ENCODE assay signal across 16 cellular contexts in genomic region chr18:49756135-49756534, GRCh38. TPM values are rescaled to one million over a fixed set of nuclear protein-coding genes. Genes with fewer than 3 reads are reported as not detected.
DNase-seq lines count a peak whose midpoint lies in the region; ATAC-seq and TF ChIP-seq lines count a peak whose summit lies in the region.
"Had no signal": no experiment of that assay in that cellular context is flagged by ENCODE, and none has a peak within 500 bp of the region (broad histone marks: within the 10 kb centered on the region; RNA-seq: fewer than 3 reads in every experiment).

No MANE protein-coding gene starts in this region.

- intact Hi-C loops in IMR-90 (cut with micrococcal nuclease): no loop called here
- intact Hi-C loops in posterior vena cava (cut with DNase I): no loop called here

- no peak overlapping the region for H3K4ac ChIP-seq in IMR-90 (ENCODE audit: low read depth, low read length)

- H3K36me3 ChIP-seq in IMR-90 (ENCODE audit: control insufficient read depth, insufficient read depth, low read length): no peaks in the 10 kb centered on the region
- H3K36me3 ChIP-seq: BLaER1 treated with 17β-estradiol and CSF1 and Interleukin-3, amounts not matched to agents 10 nM and 100 nM; HAP-1 had no signal

- peaks cover 8 to 20% (median 14%) of the 10 kb centered on the region in 4 donors for H3K4me1 Mint-ChIP-seq in naive thymus-derived CD8-positive, alpha-beta T cell
- H3K4me1 Mint-ChIP-seq: B cell had no signal

- dilution Hi-C loops in IMR-90 (cut with HindIII; ENCODE audit: low sequenced_read_pairs, unreplicated experiment): no loop called here

- H2BK20ac ChIP-seq in IMR-90 (ENCODE audit: low read depth, low read length): no peak overlapping the region

- no peak for TF ChIP-seq POLR2A in IMR-90 (IDR thresholded peaks at IDR 0.05; ENCODE audit: low read depth, low read length)

- H3K79me1 ChIP-seq in IMR-90 (ENCODE audit: low read depth in 1 of 2, low read length in 2 of 2): no peaks in the 10 kb centered on the region

- H3K27ac Mint-ChIP-seq in naive thymus-derived CD8-positive, alpha-beta T cell: peak overlapping the region in 1 of 10 donors; percentile 8
- H3K27ac Mint-ChIP-seq: B cell had no signal

- H3K9me3 Mint-ChIP-seq in naive thymus-derived CD8-positive, alpha-beta T cell: peaks cover 0 to 4% (median 0%) of the 10 kb centered on the region in 9 donors

- H4K91ac ChIP-seq in IMR-90 (ENCODE audit: insufficient read depth, low read depth, low read length): no peak overlapping the region

- TF ChIP-seq CTCF in IMR-90 (conservative IDR thresholded peaks at IDR 0.05; ENCODE audit: low read depth, low read length): no peak

- H4K8ac ChIP-seq in IMR-90 (ENCODE audit: low read depth in 2 of 2, low read length in 2 of 2): no peak overlapping the region

- 47% methylated on average over 3 of the region's 6 CpGs; no CpG with 5 or more reads in 1 of the 2 experiments for WGBS in IMR-90 (ENCODE audit: extremely low coverage in 2 of 2, insufficient read length in 1 of 2), 2 experiments

- no peak overlapping the region for H3K4me2 ChIP-seq in IMR-90 (ENCODE audit: low read depth, low read length)
- H3K4me2 ChIP-seq: BLaER1 treated with 17β-estradiol and CSF1 and Interleukin-3, amounts not matched to agents 10 nM and 100 nM had no signal

- H3K18ac ChIP-seq in IMR-90 (ENCODE audit: low read depth, low read length): no peak overlapping the region

- H3K14ac ChIP-seq in IMR-90 (replicated peaks; ENCODE audit: low read depth, low read length): no peak overlapping the region

- DNase-seq in IMR-90 (no peak), islet precursor cell (peak; percentile 37), mesenteric fat pad (ENCODE audit: low spot score) (peak; percentile 73), posterior vena cava (ENCODE audit: low spot score) (peak; percentile 48), DMS114 treated with DMSO at 0.1 percent for 48 hours (lab: John Stamatoyannopoulos, UW; ENCODE audit: unreplicated experiment) (no peak)
- no peak for DNase-seq in naive thymus-derived CD8-positive, alpha-beta T cell
- DNase-seq: CD8-positive, alpha-beta memory T cell; COR-L47; DMS153; DMS79; GDM1 had no signal

- no TSS peak for BruUV-seq in IMR-90 (replicated peaks; lab: Mats Ljungman, UMichigan)

- no peak overlapping the region for H3K4me3 Mint-ChIP-seq in naive thymus-derived CD8-positive, alpha-beta T cell
- H3K4me3 Mint-ChIP-seq: B cell; CD8-positive, alpha-beta memory T cell had no signal

- H3K4me3 ChIP-seq in IMR-90 (ENCODE audit: insufficient read depth, low read depth, low read length): no peak overlapping the region
- H3K4me3 ChIP-seq: BLaER1 treated with 17β-estradiol and CSF1 and Interleukin-3, amounts not matched to agents 10 nM and 100 nM; HAP-1; K562 had no signal

- no peak for TF ChIP-seq RAD21 in IMR-90 (IDR thresholded peaks at IDR 0.05; ENCODE audit: low read length)

- no peak overlapping the region for H3K27ac ChIP-seq in IMR-90 (ENCODE audit: insufficient read depth, low read length)
- H3K27ac ChIP-seq: BLaER1 treated with 17β-estradiol and CSF1 and Interleukin-3, amounts not matched to agents 10 nM and 100 nM had no signal

- no peaks in the 10 kb centered on the region for H3K9me3 ChIP-seq in IMR-90 (ENCODE audit: control insufficient read depth, insufficient read depth, low read length)
- H3K9me3 ChIP-seq: BLaER1 treated with 17β-estradiol and CSF1 and Interleukin-3, amounts not matched to agents 10 nM and 100 nM; HAP-1 had no signal

- H2BK5ac ChIP-seq in IMR-90 (ENCODE audit: low read depth, low read length, poor library complexity, severe bottlenecking): no peak overlapping the region

- no peak overlapping the region for H3K9ac ChIP-seq in IMR-90 (ENCODE audit: low read depth, low read length)
- H3K9ac ChIP-seq: BLaER1 treated with 17β-estradiol and CSF1 and Interleukin-3, amounts not matched to agents 10 nM and 100 nM had no signal

- no peak overlapping the region for H2BK120ac ChIP-seq in IMR-90 (ENCODE audit: low read depth, low read length)

- CTCF ChIA-PET in IMR-90 (lab: Yijun Ruan, JAX): no interaction called here

- H3K27me3 Mint-ChIP-seq in naive thymus-derived CD8-positive, alpha-beta T cell: peaks cover 0 to 9% (median 0%) of the 10 kb centered on the region in 5 donors

- no peak overlapping the region for H4K5ac ChIP-seq in IMR-90 (ENCODE audit: low read depth, low read length)

- no peaks in the 10 kb centered on the region for H4K20me1 ChIP-seq in IMR-90 (ENCODE audit: insufficient read depth, low read length)
- H4K20me1 ChIP-seq: BLaER1 treated with 17β-estradiol and CSF1 and Interleukin-3, amounts not matched to agents 10 nM and 100 nM had no signal

- POLR2A ChIA-PET in IMR-90 (lab: Charles Lee; ENCODE audit: unreplicated experiment): no interaction called here
- POLR2A ChIA-PET in naive thymus-derived CD8-positive, alpha-beta T cell (lab: Charles Lee): no interaction called here

- H3K23ac ChIP-seq in IMR-90 (ENCODE audit: low read depth, low read length): no peak overlapping the region

- in situ Hi-C loops in IMR-90 (cut with MboI; ENCODE audit: low sequenced_read_pairs): loop anchor here (10.0 kb wide), 1 partner anchor 191 kb away; the partner anchor contains the start of gene LIPG

- H2BK15ac ChIP-seq in IMR-90 (ENCODE audit: low read depth, low read length): no peak overlapping the region

- H3K36me3 Mint-ChIP-seq in naive thymus-derived CD8-positive, alpha-beta T cell: no peaks in the 10 kb centered on the region
- H3K36me3 Mint-ChIP-seq: CD8-positive, alpha-beta memory T cell had no signal

- H3K56ac ChIP-seq in IMR-90 (ENCODE audit: extremely low read depth, insufficient read depth, low read length): no peak overlapping the region

- no peak overlapping the region for H2AK5ac ChIP-seq in IMR-90 (ENCODE audit: low read depth, low read length)

- no peaks in the 10 kb centered on the region for H3K4me1 ChIP-seq in IMR-90 (ENCODE audit: control insufficient read depth, insufficient read depth, low read length)
- H3K4me1 ChIP-seq: BLaER1 treated with 17β-estradiol and CSF1 and Interleukin-3, amounts not matched to agents 10 nM and 100 nM; HAP-1 had no signal

- peaks cover 20% of the 10 kb centered on the region for H3K27me3 ChIP-seq in IMR-90 (ENCODE audit: control insufficient read depth, insufficient read depth, low read length)
- H3K27me3 ChIP-seq: BLaER1 treated with 17β-estradiol and CSF1 and Interleukin-3, amounts not matched to agents 10 nM and 100 nM had no signal

- no peak overlapping the region for H2AFZ ChIP-seq in IMR-90 (replicated peaks; ENCODE audit: low read length, poor library complexity)

- no peaks in the 10 kb centered on the region for H3K9me1 ChIP-seq in IMR-90 (ENCODE audit: insufficient read depth, low read length)

- no peak for ATAC-seq in IMR-90 (ENCODE audit: low read depth)
- no peak for ATAC-seq in HG02798 (IDR thresholded peaks at IDR 0.05; ENCODE audit: poor library complexity, unreplicated experiment)
- ATAC-seq in naive thymus-derived CD8-positive, alpha-beta T cell: no peak
- ATAC-seq: K562 had no signal

- peak overlapping the region; percentile 78 for H2AK9ac ChIP-seq in IMR-90 (replicated peaks; ENCODE audit: low read depth, low read length, poor library complexity)

TF ChIP-seq in IMR-90, 13 proteins besides CTCF, POLR2A, EP300 and RAD21:
- no peak for TF ChIP-seq SMC3 (IDR thresholded peaks at IDR 0.05; ENCODE audit: low read depth, low read length)
- no peak for TF ChIP-seq RFX5 (IDR thresholded peaks at IDR 0.05; ENCODE audit: low read depth, low read length)
- TF ChIP-seq, protein P1, sequence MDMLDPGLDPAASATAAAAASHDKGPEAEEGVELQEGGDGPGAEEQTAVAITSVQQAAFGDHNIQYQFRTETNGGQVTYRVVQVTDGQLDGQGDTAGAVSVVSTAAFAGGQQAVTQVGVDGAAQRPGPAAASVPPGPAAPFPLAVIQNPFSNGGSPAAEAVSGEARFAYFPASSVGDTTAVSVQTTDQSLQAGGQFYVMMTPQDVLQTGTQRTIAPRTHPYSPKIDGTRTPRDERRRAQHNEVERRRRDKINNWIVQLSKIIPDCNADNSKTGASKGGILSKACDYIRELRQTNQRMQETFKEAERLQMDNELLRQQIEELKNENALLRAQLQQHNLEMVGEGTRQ (IDR thresholded peaks at IDR 0.05; ENCODE audit: low read depth, low read length): no peak
- TF ChIP-seq MAFK (IDR thresholded peaks at IDR 0.05; ENCODE audit: low read depth, low read length): no peak
- TF ChIP-seq CHD1 (IDR thresholded peaks at IDR 0.05; ENCODE audit: low read depth, low read length): no peak
- TF ChIP-seq NFE2L2 (IDR thresholded peaks at IDR 0.05; ENCODE audit: low read depth, low read length): no peak
- TF ChIP-seq, protein P2, sequence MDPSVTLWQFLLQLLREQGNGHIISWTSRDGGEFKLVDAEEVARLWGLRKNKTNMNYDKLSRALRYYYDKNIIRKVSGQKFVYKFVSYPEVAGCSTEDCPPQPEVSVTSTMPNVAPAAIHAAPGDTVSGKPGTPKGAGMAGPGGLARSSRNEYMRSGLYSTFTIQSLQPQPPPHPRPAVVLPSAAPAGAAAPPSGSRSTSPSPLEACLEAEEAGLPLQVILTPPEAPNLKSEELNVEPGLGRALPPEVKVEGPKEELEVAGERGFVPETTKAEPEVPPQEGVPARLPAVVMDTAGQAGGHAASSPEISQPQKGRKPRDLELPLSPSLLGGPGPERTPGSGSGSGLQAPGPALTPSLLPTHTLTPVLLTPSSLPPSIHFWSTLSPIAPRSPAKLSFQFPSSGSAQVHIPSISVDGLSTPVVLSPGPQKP (IDR thresholded peaks at IDR 0.05; ENCODE audit: borderline replicate concordance, low read depth, low read length): no peak
- TF ChIP-seq RCOR1 (IDR thresholded peaks at IDR 0.05; ENCODE audit: insufficient replicate concordance, low read length): no peak
- TF ChIP-seq CEBPB (IDR thresholded peaks at IDR 0.05; ENCODE audit: low read depth, low read length): no peak
- TF ChIP-seq MXI1 (IDR thresholded peaks at IDR 0.05; ENCODE audit: borderline replicate concordance, low read depth, low read length): no peak
- TF ChIP-seq MAZ (IDR thresholded peaks at IDR 0.05; ENCODE audit: borderline replicate concordance, low read depth, low read length): no peak
- no peak for TF ChIP-seq BHLHE40 (IDR thresholded peaks at IDR 0.05; ENCODE audit: low read depth, low read length)
- TF ChIP-seq FOS (IDR thresholded peaks at IDR 0.05; ENCODE audit: low read depth, low read length): no peak
TF ChIP-seq in IMR-90: peak in this region for 0.

RNA-seq across cellular contexts. Expression of gene ACAA2, which starts 57.2 kb away (rescaled TPM):
- total RNA-seq in IMR-90 (2012; rRNA removed) (61.5 and 71.7 TPM in 2 replicates), mesenteric fat pad (178 TPM), posterior vena cava (10 to 100 TPM; 32.1 to 42.7 TPM)
- 19.0 and 24.4 TPM in 2 replicates for polyA plus RNA-seq in IMR-90 (2012; rRNA removed)
- polyA plus RNA-seq in IMR-90 (2012; cell fraction: cytosol; rRNA removed): 6.5 and 12.8 TPM in 2 replicates
- polyA plus RNA-seq in IMR-90 (2012; cell fraction: nucleus; rRNA removed; ENCODE audit: low replicate concordance): 2.4 and 15.0 TPM in 2 replicates
- 10 to 100 TPM; 27.2 to 27.5 TPM for total RNA-seq in naive thymus-derived CD8-positive, alpha-beta T cell
- 100 to 1,000 TPM in 1 of 3 donors, 10 to 100 TPM in 2; 59.7 to 106 (median 74.3) TPM for polyA plus RNA-seq in naive thymus-derived CD8-positive, alpha-beta T cell

Comparison
In these comparisons a context has a peak if more than half of its experiments do, and no peak if none do; other contexts are left out.
1. DNase-seq: peak in islet precursor cell (single experiment), mesenteric fat pad (single experiment) and posterior vena cava (single experiment); none in IMR-90 (single experiment), DMS114 treated with DMSO at 0.1 percent for 48 hours (single experiment) and naive thymus-derived CD8-positive, alpha-beta T cell (0 of 10).